In genomic region chr17:80287806-80288579, GRCh38 we compare ENCODE assay signal across 15 cellular contexts.
A peak's percentile ranks its signal among the peaks of the same experiment; 100 is the strongest.
DNase-seq lines count a peak whose midpoint lies in the region; ATAC-seq and TF ChIP-seq lines count a peak whose summit lies in the region.
"Had no signal": no experiment of that assay in that cellular context is flagged by ENCODE, and none has a peak within 500 bp of the region (broad histone marks: within the 10 kb centered on the region; RNA-seq: fewer than 3 reads in every experiment).

No MANE protein-coding gene starts in this region.

- H3K4me3 ChIP-seq in MM.1S (ENCODE audit: low read length) = peak overlapping the region; percentile 42
- H3K4me3 ChIP-seq: PC-9, tibial nerve had no signal

- peaks cover 67% of the 10 kb centered on the region for H3K4me1 Mint-ChIP-seq in dendritic cell treated with granulocyte-macrophage colony-stimulating factor and Interleukin-4, amounts not matched to agents 40 ng/mL and 50 ng/mL, for 4 days (ENCODE audit: low read depth)
- peaks cover 52% of the 10 kb centered on the region for H3K4me1 Mint-ChIP-seq in nephron progenitor cell

- H3K79me2 ChIP-seq in MM.1S (ENCODE audit: low read length) = no peaks in the 10 kb centered on the region; the same call in 1 of the 2 replicates

- peak overlapping the region; percentile 66 for H3K4me2 ChIP-seq in MM.1S (ENCODE audit: low read depth, low read length)
- H3K4me2 ChIP-seq: PC-9 had no signal

- H3K9me2 ChIP-seq in MM.1S (replicated peaks; ENCODE audit: insufficient read depth, low read length) = no peaks in the 10 kb centered on the region

- peak overlapping the region; percentile 53 for H3K4me3 Mint-ChIP-seq in dendritic cell treated with granulocyte-macrophage colony-stimulating factor and Interleukin-4, amounts not matched to agents 40 ng/mL and 50 ng/mL, for 4 days
- no peak overlapping the region for H3K4me3 Mint-ChIP-seq in nephron progenitor cell
- H3K4me3 Mint-ChIP-seq: activated naive CD4-positive, alpha-beta T cell treated with anti-CD3 and anti-CD28 coated beads for 36 hours; T-helper 1 cell treated with Interleukin-12 subunit alpha and Interleukin-12 subunit beta and Interleukin-4 antibody, amounts not matched to agents 30 μg/mL and 1 μg/mL, for 36 hours had no signal

- no peaks in the 10 kb centered on the region for H4K20me1 ChIP-seq in MM.1S (ENCODE audit: insufficient read depth, low read length)

- H3F3A ChIP-seq in MM.1S (ENCODE audit: insufficient read depth, low read length) = peaks cover 14% of the 10 kb centered on the region

- TF ChIP-seq CTCF in MM.1S (IDR thresholded peaks at IDR 0.05; ENCODE audit: low read length) (no peak), nephron progenitor cell (IDR thresholded peaks at IDR 0.05) (no peak)

- peak overlapping the region; percentile 80 for H3K27ac Mint-ChIP-seq in dendritic cell treated with granulocyte-macrophage colony-stimulating factor and Interleukin-4, amounts not matched to agents 40 ng/mL and 50 ng/mL, for 4 days
- peak overlapping the region; percentile 93 for H3K27ac Mint-ChIP-seq in nephron progenitor cell

- DNase-seq in NCI-H510A (lab: John Stamatoyannopoulos, UW) (peak; percentile 45), NCI-H510A treated with DMSO at 0.1 percent for 48 hours (lab: John Stamatoyannopoulos, UW) (no peak), MM.1S (peak; percentile 32), nephron progenitor cell (no peak), DMS53 (lab: John Stamatoyannopoulos, UW) (no peak), NCI-H69 (lab: John Stamatoyannopoulos, UW) (no peak)
- DNase-seq: activated CD4-positive, alpha-beta T cell treated with anti-CD3 and anti-CD28 coated beads, Interleukin-2, amount 50 U/mL, for 48 hours; activated naive CD4-positive, alpha-beta T cell treated with anti-CD3 and anti-CD28 coated beads for 36 hours; DMS153; NCI-H2171; PC-9 had no signal

- peak overlapping the region; percentile 30; the same call in 1 of the 2 replicates for H3K9ac ChIP-seq in MM.1S (ENCODE audit: low read length)

- H3K27me3 ChIP-seq in MM.1S (replicated peaks; ENCODE audit: insufficient read depth, low read length) = no peaks in the 10 kb centered on the region
- H3K27me3 ChIP-seq: tibial nerve had no signal

- peak overlapping the region; percentile 64; the same call in 1 of the 2 replicates for H3K27ac ChIP-seq in MM.1S (ENCODE audit: low read length)
- H3K27ac ChIP-seq: PC-9, tibial nerve had no signal

- no peaks in the 10 kb centered on the region for H3K9me3 ChIP-seq in MM.1S (replicated peaks; ENCODE audit: insufficient read depth, low read length)
- H3K9me3 ChIP-seq: tibial nerve had no signal

- H3K36me3 ChIP-seq in MM.1S (replicated peaks; ENCODE audit: insufficient read depth, low read length) = no peaks in the 10 kb centered on the region

- H3K27me3 Mint-ChIP-seq in dendritic cell treated with granulocyte-macrophage colony-stimulating factor and Interleukin-4, amounts not matched to agents 40 ng/mL and 50 ng/mL, for 4 days = no peaks in the 10 kb centered on the region
- peaks cover 3% of the 10 kb centered on the region for H3K27me3 Mint-ChIP-seq in nephron progenitor cell (ENCODE audit: low read depth, poor library complexity)

- 0 out of 2 replicates have a peak, but pooled peaks cover 5% of the 10 kb centered on the region for H3K4me1 ChIP-seq in MM.1S (ENCODE audit: low read length)

- no peak overlapping the region for H2AFZ ChIP-seq in MM.1S (ENCODE audit: low read length)
- H2AFZ ChIP-seq: PC-9 had no signal

- no peak for ATAC-seq in GM21360 (IDR thresholded peaks at IDR 0.05; ENCODE audit: unreplicated experiment)

- intact Hi-C loops in dendritic cell treated with granulocyte-macrophage colony-stimulating factor and Interleukin-4, amounts not matched to agents 40 ng/mL and 50 ng/mL, for 4 days (cut with micrococcal nuclease) = no loop called here

- H3K36me3 Mint-ChIP-seq in dendritic cell treated with granulocyte-macrophage colony-stimulating factor and Interleukin-4, amounts not matched to agents 40 ng/mL and 50 ng/mL, for 4 days (ENCODE audit: low read depth) = peaks cover 100% of the 10 kb centered on the region
- H3K36me3 Mint-ChIP-seq in nephron progenitor cell (ENCODE audit: low read depth) = peaks cover 19% of the 10 kb centered on the region

- H3K9me3 Mint-ChIP-seq in dendritic cell treated with granulocyte-macrophage colony-stimulating factor and Interleukin-4, amounts not matched to agents 40 ng/mL and 50 ng/mL, for 4 days = no peaks in the 10 kb centered on the region
- H3K9me3 Mint-ChIP-seq in nephron progenitor cell = no peaks in the 10 kb centered on the region
- H3K9me3 Mint-ChIP-seq: activated naive CD4-positive, alpha-beta T cell treated with anti-CD3 and anti-CD28 coated beads for 36 hours; T-helper 1 cell treated with Interleukin-12 subunit alpha and Interleukin-12 subunit beta and Interleukin-4 antibody, amounts not matched to agents 30 μg/mL and 1 μg/mL, for 36 hours had no signal

Comparison
In these comparisons a context has a peak if more than half of its experiments do, and no peak if none do; other contexts are left out.
1. DNase-seq: peak in NCI-H510A (single experiment) and MM.1S (single experiment); none in NCI-H510A treated with DMSO at 0.1 percent for 48 hours (single experiment), nephron progenitor cell (single experiment), DMS53 (single experiment) and NCI-H69 (single experiment).